ENCODE assay signal across 10 cellular contexts in the genomic region with DNA sequence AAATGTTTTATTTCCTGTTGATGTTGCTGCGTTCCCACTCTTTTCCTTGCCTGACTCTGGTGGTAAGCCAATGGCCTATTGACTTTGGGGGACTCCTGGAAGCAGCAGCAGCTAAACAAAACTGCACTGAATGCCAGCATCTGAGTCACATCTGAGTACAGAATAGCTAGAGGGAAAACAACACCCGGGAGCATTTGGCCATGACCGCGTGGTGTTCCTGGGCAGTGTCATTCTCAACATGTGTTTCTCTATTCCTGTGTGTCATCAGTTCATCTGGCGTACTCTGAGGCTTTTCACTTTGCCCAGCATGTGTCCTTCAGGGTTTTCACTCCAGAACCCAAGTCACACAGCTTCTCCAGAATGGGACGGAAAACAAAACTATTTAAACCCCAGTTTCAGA.
DNase-seq lines count a peak whose midpoint lies in the region; ATAC-seq and TF ChIP-seq lines count a peak whose summit lies in the region.
"Had no signal": no experiment of that assay in that cellular context is flagged by ENCODE, and none has a peak within 500 bp of the region (broad histone marks: within the 10 kb centered on the region; RNA-seq: fewer than 3 reads in every experiment).

No MANE protein-coding gene starts in this region.

- no peaks in the 10 kb centered on the region for H3K4me1 ChIP-seq in spleen

- H3K27ac ChIP-seq in spleen = no peak overlapping the region

- no peak for TF ChIP-seq CTCF in spleen (IDR thresholded peaks at IDR 0.05 in 8 of 11, conservative IDR thresholded peaks at IDR 0.05 in 3 of 11)

- no peak for ATAC-seq in GM18868 (IDR thresholded peaks at IDR 0.05; ENCODE audit: unreplicated experiment)
- ATAC-seq in HG03439 (IDR thresholded peaks at IDR 0.05; ENCODE audit: unreplicated experiment) = no peak

- no peaks in the 10 kb centered on the region for H3K27me3 ChIP-seq in spleen (replicated peaks in 1 of 7)

- H3K4me3 ChIP-seq in spleen = no peak overlapping the region

- H3K36me3 ChIP-seq in spleen = no peaks in the 10 kb centered on the region

- no peaks in the 10 kb centered on the region for H3K9me3 ChIP-seq in spleen

- DNase-seq in HK-2 (ENCODE audit: unreplicated experiment) (peak; percentile 74), brain pericyte (ENCODE audit: low read depth, low spot score) (peak; percentile 93), islet precursor cell (peak; percentile 92), spleen (peak; percentile 30), NCI-H1436 (lab: John Stamatoyannopoulos, UW) (no peak)
- DNase-seq in activated T-cell treated with anti-CD3 and anti-CD28 coated beads, Interleukin-2, amount 50 U/mL, for 1 hour = no peak
- DNase-seq: stimulated activated CD4-positive, alpha-beta T cell treated with anti-CD3 and anti-CD28 coated beads, Interleukin-2, amount 100 ng/mL, for 48 hours; T-helper 1 cell had no signal

- TF ChIP-seq POLR2A in spleen (IDR thresholded peaks at IDR 0.05) = no peak

- intact Hi-C loops in spleen (cut with DNase I; ENCODE audit: low total_unique reads) = no loop called here

- 80 to 91% (median 86%) methylated on average over 6 of the region's 6 CpGs for WGBS in spleen, 5 donors

Comparison
In these comparisons a context has a peak if more than half of its experiments do, and no peak if none do; other contexts are left out.
1. DNase-seq: peak in HK-2 (single experiment), brain pericyte (single experiment), islet precursor cell (single experiment) and spleen (single experiment); none in NCI-H1436 (single experiment) and activated T-cell treated with anti-CD3 and anti-CD28 coated beads, Interleukin-2, amount 50 U/mL, for 1 hour (single experiment).